In genomic region chr11:74043450-74043849, GRCh38 we compare ENCODE assay signal across 17 cellular contexts. TPM values are rescaled to one million over a fixed set of nuclear protein-coding genes. Genes with fewer than 3 reads are reported as not detected.
A peak's percentile ranks its signal among the peaks of the same experiment; 100 is the strongest.
DNase-seq lines count a peak whose midpoint lies in the region; ATAC-seq and TF ChIP-seq lines count a peak whose summit lies in the region.
"Had no signal": no experiment of that assay in that cellular context is flagged by ENCODE, and none has a peak within 500 bp of the region (broad histone marks: within the 10 kb centered on the region; RNA-seq: fewer than 3 reads in every experiment).

No MANE protein-coding gene starts in this region.

- no peak for DNase-seq in HFFc6
- no peak for DNase-seq in endothelial cell (ENCODE audit: low spot score)
- DNase-seq in mesothelial cell of epicardium (ENCODE audit: low spot score in 2 of 2, unreplicated experiment in 2 of 2), result no peak
- DNase-seq in GM10248 (ENCODE audit: extremely low spot score), result no peak
- DNase-seq in heart right ventricle, result no peak
- DNase-seq: BE2C; Calu3; CD4-positive, alpha-beta memory T cell; COR-L47; DMS53; DMS79 treated with DMSO at 0.1 percent for 48 hours; GF-D8; GOT3 had no signal

- H3K36me3 Mint-ChIP-seq in HFFc6 (ENCODE audit: low read depth) (peaks cover 25% of the 10 kb centered on the region), endothelial cell (ENCODE audit: low read depth, unreplicated experiment) (peaks cover 22% of the 10 kb centered on the region), mesothelial cell of epicardium (peaks cover 53% of the 10 kb centered on the region)

- H3K36me3 ChIP-seq in heart right ventricle, result peaks cover 0 to 92% (median 26%) of the 10 kb centered on the region in 9 donors

- no peaks in the 10 kb centered on the region for H3K9me3 ChIP-seq in heart right ventricle
- H3K9me3 ChIP-seq: BE2C; BLaER1 treated with 17β-estradiol and CSF1 and Interleukin-3, amounts not matched to agents 10 nM and 100 nM; HAP-1 had no signal

- H3K4me1 Mint-ChIP-seq in HFFc6 (ENCODE audit: low read depth) (no peaks in the 10 kb centered on the region), endothelial cell (ENCODE audit: unreplicated experiment) (no peaks in the 10 kb centered on the region), mesothelial cell of epicardium (no peaks in the 10 kb centered on the region)

- POLR2A ChIA-PET in GM10248 (lab: Yijun Ruan, JAX), result no interaction called here

- no peaks in the 10 kb centered on the region for H3K9me3 Mint-ChIP-seq in HFFc6
- H3K9me3 Mint-ChIP-seq in endothelial cell (ENCODE audit: unreplicated experiment), result no peaks in the 10 kb centered on the region
- H3K9me3 Mint-ChIP-seq in mesothelial cell of epicardium, result peaks cover 4% of the 10 kb centered on the region

- no peaks in the 10 kb centered on the region for H3K27me3 ChIP-seq in heart right ventricle
- H3K27me3 ChIP-seq: BE2C; BLaER1 treated with 17β-estradiol and CSF1 and Interleukin-3, amounts not matched to agents 10 nM and 100 nM had no signal

- H3K4me3 Mint-ChIP-seq in HFFc6 (no peak overlapping the region), endothelial cell (ENCODE audit: unreplicated experiment) (no peak overlapping the region), mesothelial cell of epicardium (no peak overlapping the region)
- H3K4me3 Mint-ChIP-seq: CD4-positive, alpha-beta memory T cell had no signal

- 100% methylated on average over 1 of the region's 1 CpG for WGBS in heart right ventricle, 2 donors

- H3K27ac ChIP-seq in heart right ventricle, result no peak overlapping the region
- H3K27ac ChIP-seq: 22Rv1; BLaER1 treated with 17β-estradiol and CSF1 and Interleukin-3, amounts not matched to agents 10 nM and 100 nM had no signal

- CTCF ChIA-PET in GM10248 (lab: Yijun Ruan, JAX), result no interaction called here

- ATAC-seq in heart right ventricle (no peak), HG03139 (IDR thresholded peaks at IDR 0.05; ENCODE audit: unreplicated experiment) (no peak)

- no peaks in the 10 kb centered on the region for H3K4me1 ChIP-seq in heart right ventricle
- H3K4me1 ChIP-seq: BE2C; BLaER1 treated with 17β-estradiol and CSF1 and Interleukin-3, amounts not matched to agents 10 nM and 100 nM had no signal

- intact Hi-C loops in heart right ventricle (cut with DNase I), result no loop called here

- TF ChIP-seq CTCF in HFFc6 (IDR thresholded peaks at IDR 0.05) (peak; percentile 51; the same call in 1 of the 2 replicates), endothelial cell (IDR thresholded peaks at IDR 0.05; ENCODE audit: unreplicated experiment) (peak; percentile 36), mesothelial cell of epicardium (IDR thresholded peaks at IDR 0.05; ENCODE audit: unreplicated experiment) (peak; percentile 49), GM10248 (IDR thresholded peaks at IDR 0.05; ENCODE audit: control extremely low read depth, extremely low read depth, low read depth, missing control alignments) (no peak), heart right ventricle (IDR thresholded peaks at IDR 0.05) (no peak)

- no peak overlapping the region for H3K4me3 ChIP-seq in heart right ventricle
- H3K4me3 ChIP-seq: BLaER1 treated with 17β-estradiol and CSF1 and Interleukin-3, amounts not matched to agents 10 nM and 100 nM; HAP-1 had no signal

- no peaks in the 10 kb centered on the region; the same call in 1 of the 2 replicates for H3K27me3 Mint-ChIP-seq in HFFc6 (ENCODE audit: insufficient read depth)
- H3K27me3 Mint-ChIP-seq in endothelial cell (ENCODE audit: unreplicated experiment), result no peaks in the 10 kb centered on the region
- H3K27me3 Mint-ChIP-seq in mesothelial cell of epicardium (ENCODE audit: low read depth), result no peaks in the 10 kb centered on the region
- H3K27me3 Mint-ChIP-seq: CD4-positive, alpha-beta memory T cell had no signal

- H3K27ac Mint-ChIP-seq in HFFc6 (no peak overlapping the region), endothelial cell (ENCODE audit: unreplicated experiment) (no peak overlapping the region), mesothelial cell of epicardium (no peak overlapping the region)

RNA-seq across cellular contexts. Expression of gene UCP3, which starts 34.6 kb away (rescaled TPM):
- under 1 TPM; 0.10 to 0.62 (median 0.39) TPM for total RNA-seq in HFFc6 (2021; fragmentation: NEBNext Ultra II Directional; extraction: Animal tissue kit (Norgen Biotek cat#: 25700))
- total RNA-seq in endothelial cell (ENCODE audit: unreplicated experiment) (1.6 TPM), mesothelial cell of epicardium (4.1 to 5.8 TPM (median 4.5 TPM) in 3 replicates), heart right ventricle (10 to 100 TPM in 1 of 10 donors, 1 to 10 TPM in 7, under 1 TPM in 2; 0.61 to 12.6 (median 1.6) TPM)
- 1 to 10 TPM in 1 of 2 donors, under 1 TPM in 1; 0.83 to 3.5 TPM for polyA plus RNA-seq in heart right ventricle

Comparison
In these comparisons a context has a peak if more than half of its experiments do, and no peak if none do; other contexts are left out.
1. CTCF ChIP-seq: peak in HFFc6 (single experiment), endothelial cell (single experiment) and mesothelial cell of epicardium (single experiment); none in GM10248 (single experiment) and heart right ventricle (0 of 9).